16 cellular contexts compared by ENCODE assay signal in genomic region chr6:98024359-98024758, GRCh38.
DNase-seq lines count a peak whose midpoint lies in the region; ATAC-seq and TF ChIP-seq lines count a peak whose summit lies in the region.
"Had no signal": no experiment of that assay in that cellular context is flagged by ENCODE, and none has a peak within 500 bp of the region (broad histone marks: within the 10 kb centered on the region; RNA-seq: fewer than 3 reads in every experiment).

No MANE protein-coding gene starts in this region.

- DNase-seq in NCI-H82 (lab: John Stamatoyannopoulos, UW), result peak; percentile 68
- peak; percentile 2 for DNase-seq in midbrain (lab: John Stamatoyannopoulos, UW)
- DNase-seq in T-helper 2 cell, result no peak
- DNase-seq in mesothelial cell of epicardium (ENCODE audit: low spot score in 2 of 2, unreplicated experiment in 2 of 2), result no peak
- DNase-seq: 8988T; ACHN; BE2C; C1 segment of cervical spinal cord; CD4-positive, alpha-beta memory T cell; CD4-positive, CD25-positive, alpha-beta regulatory T cell; CD8-positive, alpha-beta memory T cell; COR-L47; DMS79 treated with DMSO at 0.1 percent for 48 hours; GF-D8 had no signal

- no peaks in the 10 kb centered on the region for H3K27me3 Mint-ChIP-seq in mesothelial cell of epicardium (ENCODE audit: low read depth)
- H3K27me3 Mint-ChIP-seq: CD4-positive, alpha-beta memory T cell; CD4-positive, CD25-positive, alpha-beta regulatory T cell; CD8-positive, alpha-beta memory T cell had no signal

- no peaks in the 10 kb centered on the region for H3K36me3 Mint-ChIP-seq in mesothelial cell of epicardium
- H3K36me3 Mint-ChIP-seq: CD14-positive monocyte; CD4-positive, alpha-beta memory T cell; CD4-positive, CD25-positive, alpha-beta regulatory T cell; CD8-positive, alpha-beta memory T cell had no signal

- H3K4me3 Mint-ChIP-seq in mesothelial cell of epicardium, result no peak overlapping the region
- H3K4me3 Mint-ChIP-seq: CD14-positive monocyte; CD4-positive, alpha-beta memory T cell; CD4-positive, CD25-positive, alpha-beta regulatory T cell; CD8-positive, alpha-beta memory T cell had no signal

- TF ChIP-seq CTCF in mesothelial cell of epicardium (IDR thresholded peaks at IDR 0.05; ENCODE audit: unreplicated experiment), result no peak

- H3K9me3 Mint-ChIP-seq in mesothelial cell of epicardium, result no peaks in the 10 kb centered on the region

- ATAC-seq in activated CD4-positive, CD25-positive, alpha-beta regulatory T cell treated with anti-CD3 and anti-CD28 coated beads, Interleukin-2, amount 50 U/mL, for 24 hours, result no peak

- no peaks in the 10 kb centered on the region for H3K4me1 Mint-ChIP-seq in mesothelial cell of epicardium
- H3K4me1 Mint-ChIP-seq: CD14-positive monocyte; CD4-positive, alpha-beta memory T cell; CD4-positive, CD25-positive, alpha-beta regulatory T cell; CD8-positive, alpha-beta memory T cell had no signal

- H3K27ac Mint-ChIP-seq in mesothelial cell of epicardium, result no peak overlapping the region
- H3K27ac Mint-ChIP-seq: CD14-positive monocyte; CD4-positive, alpha-beta memory T cell; CD4-positive, CD25-positive, alpha-beta regulatory T cell; CD8-positive, alpha-beta memory T cell had no signal

Comparison
In these comparisons a context has a peak if more than half of its experiments do, and no peak if none do; other contexts are left out.
1. DNase-seq: peak in NCI-H82 (single experiment) and midbrain (single experiment); none in T-helper 2 cell (0 of 5) and mesothelial cell of epicardium (0 of 2).